ENCODE assay signal across 31 cellular contexts in genomic region chr14:69289811-69290520, GRCh38. TPM values are rescaled to one million over a fixed set of nuclear protein-coding genes. Genes with fewer than 3 reads are reported as not detected.
DNase-seq lines count a peak whose midpoint lies in the region; ATAC-seq and TF ChIP-seq lines count a peak whose summit lies in the region.
"Had no signal": no experiment of that assay in that cellular context is flagged by ENCODE, and none has a peak within 500 bp of the region (broad histone marks: within the 10 kb centered on the region; RNA-seq: fewer than 3 reads in every experiment).

No MANE protein-coding gene starts in this region.

- CTCF ChIA-PET in MCF 10A (lab: Yijun Ruan, JAX) = interaction anchor here (0.6 kb wide), 1 partner anchor 10 kb away, joined by 3 read pairs; no protein-coding TSS in a partner anchor

- 62 to 72% (median 65%) methylated on average over 13 of the region's 13 CpGs for WGBS in heart left ventricle, 4 donors
- 77% methylated on average over 5 to 13 of the region's 13 CpGs for WGBS in transverse colon (ENCODE audit: low coverage in 1 of 2), 2 donors

- H3K4me3 ChIP-seq in breast epithelium = no peak overlapping the region
- no peak overlapping the region for H3K4me3 ChIP-seq in heart left ventricle
- no peak overlapping the region for H3K4me3 ChIP-seq in transverse colon
- H3K4me3 ChIP-seq: hepatocyte, K562, thyroid gland had no signal

- H3K4me1 ChIP-seq in breast epithelium = peaks cover 4 to 11% of the 10 kb centered on the region in 2 donors
- peaks cover 3 to 67% (median 47%) of the 10 kb centered on the region in 12 donors for H3K4me1 ChIP-seq in heart left ventricle
- H3K4me1 ChIP-seq in transverse colon = no peaks in the 10 kb centered on the region
- H3K4me1 ChIP-seq: foreskin keratinocyte had no signal

- in situ Hi-C loops in transverse colon (cut with MboI; ENCODE audit: low pct_ligation_motif_present in 1 of 4, low pct_unique_long_range_greater_than_20kb in 1 of 4, low sequenced_read_pairs in 3 of 4) = no loop called here

- no peak for TF ChIP-seq EP300 in transverse colon (IDR thresholded peaks at IDR 0.05; ENCODE audit: low read depth)

- DNase-seq in breast epithelium (ENCODE audit: low spot score in 2 of 2) (no peak), MCF 10A (ENCODE audit: unreplicated experiment) (no peak), heart left ventricle (peak in 3 of 5 donors; percentile 46 to 56 (median 55)), neural crest cell (ENCODE audit: low read depth, low spot score) (no peak), transverse colon (no peak), substantia nigra (lab: John Stamatoyannopoulos, UW) (no peak), NCI-H1417 treated with DMSO at 0.1 percent for 48 hours (lab: John Stamatoyannopoulos, UW) (no peak)
- DNase-seq: activated CD4-positive, alpha-beta T cell treated with anti-CD3 and anti-CD28 coated beads for 4 hours; activated gamma-delta T cell; activated naive CD8-positive, alpha-beta T cell treated with anti-CD3 and anti-CD28 coated beads, Interleukin-2, amount 50 U/mL, for 24 hours; activated T-cell treated with anti-CD3 and anti-CD28 coated beads, Interleukin-2, amount 50 U/mL, for 24 hours; AML-193; CD4-positive, alpha-beta T cell; effector CD4-positive, alpha-beta T cell; foreskin keratinocyte; HCEC 1CT; naive thymus-derived CD4-positive, alpha-beta T cell; NCI-H1105 treated with DMSO at 0.1 percent for 48 hours; NCI-H2081 treated with DMSO at 0.1 percent for 48 hours; NCI-H446; NCI-H82; occipital lobe; stimulated activated naive CD4-positive, alpha-beta T cell; thyroid gland had no signal

- H3K9me3 ChIP-seq in breast epithelium = no peaks in the 10 kb centered on the region
- H3K9me3 ChIP-seq in heart left ventricle = no peaks in the 10 kb centered on the region
- no peaks in the 10 kb centered on the region for H3K9me3 ChIP-seq in transverse colon
- H3K9me3 ChIP-seq: thyroid gland had no signal

- ATAC-seq in heart left ventricle (peak in 2 of 4 donors; percentile 39 to 52), esophagus mucosa (no peak)
- ATAC-seq: activated naive CD8-positive, alpha-beta T cell treated with anti-CD3 and anti-CD28 coated beads, Interleukin-2, amount 50 U/mL, for 24 hours; foreskin keratinocyte; K562; naive thymus-derived CD4-positive, alpha-beta T cell had no signal

- H3K27ac Mint-ChIP-seq in MCF 10A (ENCODE audit: low read depth, unreplicated experiment) (no peak overlapping the region), neural crest cell (ENCODE audit: unreplicated experiment) (peak overlapping the region; percentile 54)
- H3K27ac Mint-ChIP-seq: activated naive CD8-positive, alpha-beta T cell treated with anti-CD3 and anti-CD28 coated beads, Interleukin-2, amount 50 U/mL, for 24 hours; activated T-cell treated with anti-CD3 and anti-CD28 coated beads, Interleukin-2, amount 50 U/mL, for 24 hours; CD4-positive, alpha-beta T cell; naive thymus-derived CD4-positive, alpha-beta T cell had no signal

- POLR2A ChIA-PET in MCF 10A (lab: Yijun Ruan, JAX) = no interaction called here

- no peaks in the 10 kb centered on the region for H3K27me3 Mint-ChIP-seq in MCF 10A (ENCODE audit: insufficient read depth, unreplicated experiment)
- no peaks in the 10 kb centered on the region for H3K27me3 Mint-ChIP-seq in neural crest cell (ENCODE audit: low read depth)
- H3K27me3 Mint-ChIP-seq: activated naive CD8-positive, alpha-beta T cell treated with anti-CD3 and anti-CD28 coated beads, Interleukin-2, amount 50 U/mL, for 24 hours; activated T-cell treated with anti-CD3 and anti-CD28 coated beads, Interleukin-2, amount 50 U/mL, for 24 hours; naive thymus-derived CD4-positive, alpha-beta T cell had no signal

- intact Hi-C loops in breast epithelium (cut with DNase I; ENCODE audit: low total_unique reads) = no loop called here
- intact Hi-C loops in MCF 10A (cut with micrococcal nuclease) = no loop called here
- intact Hi-C loops in heart left ventricle (cut with DNase I) = loop anchor here in 3 of 10 donors (2.0 kb wide), 3 partner anchors 27 to 47 kb away; partner anchors contain the start of gene GALNT16 (in 2 of the 3)
- intact Hi-C loops in transverse colon (cut with DNase I; ENCODE audit: low total_unique reads) = no loop called here

- peak overlapping the region; percentile 51 to 90 for H3K27ac ChIP-seq in breast epithelium
- H3K27ac ChIP-seq in heart left ventricle = peak overlapping the region in 10 of 12 donors; percentile 15 to 72 (median 64)
- peak overlapping the region in 3 of 4 donors; percentile 3 to 34 (median 17) for H3K27ac ChIP-seq in transverse colon
- H3K27ac ChIP-seq in substantia nigra (ENCODE audit: low read depth, low read length, poor library complexity, severe bottlenecking) = no peak overlapping the region
- H3K27ac ChIP-seq: epithelial cell of prostate, foreskin keratinocyte, hepatocyte, VCaP had no signal

- H3K36me3 ChIP-seq in breast epithelium (no peaks in the 10 kb centered on the region), heart left ventricle (no peaks in the 10 kb centered on the region), transverse colon (no peaks in the 10 kb centered on the region)
- H3K36me3 ChIP-seq: thyroid gland had no signal

- H3K4me1 Mint-ChIP-seq in MCF 10A (ENCODE audit: insufficient read depth, unreplicated experiment) = no peaks in the 10 kb centered on the region
- H3K4me1 Mint-ChIP-seq in neural crest cell = peaks cover 20% of the 10 kb centered on the region
- H3K4me1 Mint-ChIP-seq: activated naive CD8-positive, alpha-beta T cell treated with anti-CD3 and anti-CD28 coated beads, Interleukin-2, amount 50 U/mL, for 24 hours; naive thymus-derived CD4-positive, alpha-beta T cell had no signal

- no peaks in the 10 kb centered on the region for H3K27me3 ChIP-seq in breast epithelium
- H3K27me3 ChIP-seq in heart left ventricle = no peaks in the 10 kb centered on the region
- no peaks in the 10 kb centered on the region for H3K27me3 ChIP-seq in transverse colon
- H3K27me3 ChIP-seq: hepatocyte, thyroid gland had no signal

- H3K4me3 Mint-ChIP-seq in MCF 10A (ENCODE audit: unreplicated experiment) = no peak overlapping the region
- H3K4me3 Mint-ChIP-seq in neural crest cell = no peak overlapping the region
- H3K4me3 Mint-ChIP-seq: activated naive CD8-positive, alpha-beta T cell treated with anti-CD3 and anti-CD28 coated beads, Interleukin-2, amount 50 U/mL, for 24 hours; activated T-cell treated with anti-CD3 and anti-CD28 coated beads, Interleukin-2, amount 50 U/mL, for 24 hours; CD4-positive, alpha-beta T cell; naive thymus-derived CD4-positive, alpha-beta T cell had no signal

- TF ChIP-seq POLR2A in breast epithelium (IDR thresholded peaks at IDR 0.05) (no peak), heart left ventricle (IDR thresholded peaks at IDR 0.05) (no peak), transverse colon (IDR thresholded peaks at IDR 0.05) (no peak)

- H3K9me3 Mint-ChIP-seq in MCF 10A (ENCODE audit: unreplicated experiment) (no peaks in the 10 kb centered on the region), neural crest cell (no peaks in the 10 kb centered on the region)
- H3K9me3 Mint-ChIP-seq: activated naive CD8-positive, alpha-beta T cell treated with anti-CD3 and anti-CD28 coated beads, Interleukin-2, amount 50 U/mL, for 24 hours; activated T-cell treated with anti-CD3 and anti-CD28 coated beads, Interleukin-2, amount 50 U/mL, for 24 hours; CD4-positive, alpha-beta T cell; naive thymus-derived CD4-positive, alpha-beta T cell had no signal

- TF ChIP-seq CTCF in breast epithelium (IDR thresholded peaks at IDR 0.05) (no peak), MCF 10A (IDR thresholded peaks at IDR 0.05; ENCODE audit: unreplicated experiment) (no peak), heart left ventricle (IDR thresholded peaks at IDR 0.05) (no peak), neural crest cell (conservative IDR thresholded peaks at IDR 0.05) (no peak), transverse colon (IDR thresholded peaks at IDR 0.05) (no peak)

- H3K36me3 Mint-ChIP-seq in MCF 10A (ENCODE audit: insufficient read depth, unreplicated experiment) (no peaks in the 10 kb centered on the region), neural crest cell (ENCODE audit: low read depth) (no peaks in the 10 kb centered on the region)
- H3K36me3 Mint-ChIP-seq: naive thymus-derived CD4-positive, alpha-beta T cell had no signal

- BruUV-seq in MCF 10A (replicated peaks; lab: Mats Ljungman, UMichigan) = no TSS peak

RNA-seq across cellular contexts. Expression of gene GALNT16, which starts 30.0 kb away (rescaled TPM):
- 10 to 100 TPM in 1 of 3 donors, 1 to 10 TPM in 2; 6.3 to 20.6 (median 8.8) TPM for total RNA-seq in breast epithelium
- not detected in 2 replicates for total RNA-seq in MCF 10A (2022)
- total RNA-seq in heart left ventricle = 10 to 100 TPM; 42.5 to 81.6 (median 62.4) TPM
- 10 to 100 TPM; 17.0 to 48.6 TPM for polyA plus RNA-seq in heart left ventricle
- 18.5 and 20.1 TPM in 2 replicates for total RNA-seq in neural crest cell
- total RNA-seq in transverse colon = 10 to 100 TPM in 1 of 4 donors, 1 to 10 TPM in 3; 2.5 to 11.3 (median 2.8) TPM
- total RNA-seq in esophagus mucosa = 1.00 TPM
- total RNA-seq: CD4-positive, alpha-beta T cell; foreskin keratinocyte; HT-29; K562; T-helper 2 cell treated with Interferon-gamma antibody and Interleukin-4, amounts not matched to agents 100 ng/mL and 5 ng/mL, for 36 hours had no signal
- polyA plus RNA-seq: foreskin keratinocyte; K562; naive thymus-derived CD4-positive, alpha-beta T cell had no signal

Comparison
In these comparisons a context has a peak if more than half of its experiments do, and no peak if none do; other contexts are left out.
1. DNase-seq: peak in heart left ventricle (3 of 5); none in breast epithelium (0 of 2), MCF 10A (single experiment), neural crest cell (single experiment), transverse colon (single experiment), substantia nigra (0 of 49) and NCI-H1417 treated with DMSO at 0.1 percent for 48 hours (single experiment).